Comparison of ENCODE assay signal across 8 cellular contexts in the genomic region with DNA sequence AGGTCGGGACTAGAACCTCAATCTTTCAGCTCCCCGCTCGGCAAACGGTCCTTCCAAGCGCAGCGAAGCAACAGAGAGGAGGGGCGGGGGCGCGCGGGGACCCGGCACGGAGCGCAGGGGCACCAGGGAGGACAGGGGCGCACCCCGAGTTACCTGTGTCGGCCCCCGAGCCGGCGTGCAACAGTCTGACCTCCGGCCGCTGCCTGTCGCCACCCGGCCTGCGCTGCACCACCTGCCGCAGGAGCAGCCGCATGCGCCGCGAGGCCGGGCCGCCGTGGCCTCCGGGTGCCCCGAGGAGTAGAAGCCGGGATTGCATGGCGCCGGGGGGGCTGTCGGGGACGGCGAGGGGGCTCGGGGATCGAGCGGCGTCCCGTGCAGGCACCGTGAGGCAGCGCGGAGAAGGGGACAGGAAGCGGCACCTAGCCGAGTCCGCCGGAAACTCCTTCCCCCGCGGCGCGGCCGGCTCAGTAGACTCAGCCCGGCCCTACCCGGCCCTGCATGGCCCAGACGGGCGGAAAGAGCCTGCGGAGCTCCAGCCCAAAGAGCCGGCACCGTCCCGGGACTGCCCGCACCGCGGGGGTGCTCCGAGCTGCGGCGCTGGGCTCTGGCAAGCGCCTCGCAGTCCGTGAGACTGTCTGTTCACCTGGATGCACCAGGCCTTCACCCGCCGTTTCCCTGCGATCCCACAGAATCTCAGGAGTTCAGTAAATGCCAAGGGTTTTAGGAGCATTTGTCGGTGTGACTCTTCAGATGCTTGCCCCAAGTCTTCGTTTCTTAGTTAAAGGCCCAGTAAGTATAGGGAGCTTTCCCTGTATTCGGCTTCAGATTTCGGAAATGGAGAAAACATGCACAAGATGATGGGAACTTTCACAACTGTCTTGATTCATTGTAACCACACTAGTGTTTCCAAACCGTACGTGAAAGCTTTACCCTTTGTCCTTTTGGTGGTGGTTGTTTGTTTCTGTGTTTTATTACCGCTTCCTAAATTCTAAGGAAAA. TPM values are rescaled to one million over a fixed set of nuclear protein-coding genes. Genes with fewer than 3 reads are reported as not detected.
DNase-seq lines count a peak whose midpoint lies in the region; ATAC-seq and TF ChIP-seq lines count a peak whose summit lies in the region.

A gene (minus strand): TSS at position 410 of the 998 bp plus-strand sequence. CDS start 94 bp downstream, at position 316.

- intact Hi-C loops in MCF 10A (cut with micrococcal nuclease), result loop anchor here (1.0 to 2.0 kb wide), 4 partner anchors 56 to 292 kb away; no protein-coding TSS in a partner anchor

- POLR2A ChIA-PET in MCF 10A (lab: Yijun Ruan, JAX), result interaction anchor here (0.6 to 6.0 kb wide), 29 partner anchors 9 to 311 kb away, joined by 3 to 96 read pairs (median 4); a partner anchor contains a TSS

- H3K36me3 Mint-ChIP-seq in MCF 10A (ENCODE audit: insufficient read depth, unreplicated experiment), result no peaks in the 10 kb centered on the region

- TF ChIP-seq CTCF in MCF 10A (IDR thresholded peaks at IDR 0.05; ENCODE audit: unreplicated experiment), result no peak

- BruUV-seq in MCF 10A (replicated peaks; lab: Mats Ljungman, UMichigan), result TSS peak; percentile 77

- H3K27ac ChIP-seq in iPS-18a (ENCODE audit: low read length), result peak within 1 kb of the TSS; percentile 3

- H3K4me3 ChIP-seq in iPS-18a (ENCODE audit: low read length) (peak within 1 kb of the TSS; percentile 68), skeletal muscle satellite cell (ENCODE audit: low read length) (peak within 1 kb of the TSS; percentile 91)

- H3K4me1 Mint-ChIP-seq in MCF 10A (ENCODE audit: insufficient read depth, unreplicated experiment), result peaks cover 23% of the 10 kb centered on the region

- peak; percentile 83 for ATAC-seq in HG02870 (IDR thresholded peaks at IDR 0.05; ENCODE audit: unreplicated experiment)

- H3K36me3 ChIP-seq in iPS-18a (ENCODE audit: control insufficient read depth, low read depth, low read length), result no peaks in the 10 kb centered on the region
- H3K36me3 ChIP-seq in skeletal muscle satellite cell (ENCODE audit: insufficient read depth, low read length), result no peaks in the 10 kb centered on the region

- peak within 1 kb of the TSS; percentile 90 for H3K27ac Mint-ChIP-seq in MCF 10A (ENCODE audit: low read depth, unreplicated experiment)

- H3K4me3 Mint-ChIP-seq in MCF 10A (ENCODE audit: unreplicated experiment), result peak within 1 kb of the TSS; percentile 86

- H3K4me2 ChIP-seq in skeletal muscle satellite cell (ENCODE audit: low read length), result peak within 1 kb of the TSS; percentile 94

- DNase-seq in NCI-H1436 (lab: John Stamatoyannopoulos, UW) (peak; percentile 8), NCI-H1436 treated with DMSO at 0.1 percent for 48 hours (lab: John Stamatoyannopoulos, UW) (no peak), NCI-H2107 (lab: John Stamatoyannopoulos, UW) (peak; percentile 37), UCSD-AML1 (lab: John Stamatoyannopoulos, UW; ENCODE audit: unreplicated experiment) (peak; percentile 79), MCF 10A (ENCODE audit: unreplicated experiment) (peak; percentile 73)

- no peaks in the 10 kb centered on the region for H3K27me3 Mint-ChIP-seq in MCF 10A (ENCODE audit: insufficient read depth, unreplicated experiment)

- CTCF ChIA-PET in MCF 10A (lab: Yijun Ruan, JAX), result interaction anchor here (0.5 to 3.8 kb wide), 9 partner anchors 21 to 150 kb away, joined by 3 to 15 read pairs (median 3); no protein-coding TSS in a partner anchor

- H3K9ac ChIP-seq in iPS-18a (ENCODE audit: low read length) (peak within 1 kb of the TSS; percentile 62), skeletal muscle satellite cell (ENCODE audit: low read depth, low read length) (peak within 1 kb of the TSS; percentile 91)

- H3K9me3 ChIP-seq in iPS-18a (ENCODE audit: control insufficient read depth, low read depth, low read length), result no peaks in the 10 kb centered on the region
- H3K9me3 ChIP-seq in skeletal muscle satellite cell (replicated peaks; ENCODE audit: low read length), result no peaks in the 10 kb centered on the region

- no peaks in the 10 kb centered on the region for H3K9me3 Mint-ChIP-seq in MCF 10A (ENCODE audit: unreplicated experiment)

- H3K27me3 ChIP-seq in iPS-18a (ENCODE audit: control insufficient read depth, insufficient read depth, low read length) (no peaks in the 10 kb centered on the region), skeletal muscle satellite cell (ENCODE audit: control insufficient read depth, insufficient read depth, low read length) (no peaks in the 10 kb centered on the region)

- H3K4me1 ChIP-seq in iPS-18a (ENCODE audit: control insufficient read depth, low read depth, low read length) (peaks cover 4% of the 10 kb centered on the region), skeletal muscle satellite cell (ENCODE audit: control insufficient read depth, insufficient read depth, low read length) (peaks cover 17% of the 10 kb centered on the region)

RNA-seq across cellular contexts. Expression of the gene that starts here (rescaled TPM):
- 20.1 and 21.4 TPM in 2 replicates for total RNA-seq in MCF 10A (2022)
- total RNA-seq in skeletal muscle satellite cell (2012; rRNA removed), result 11.1 and 20.5 TPM in 2 replicates
